1 cellular context compared by ENCODE assay signal in the genomic region with DNA sequence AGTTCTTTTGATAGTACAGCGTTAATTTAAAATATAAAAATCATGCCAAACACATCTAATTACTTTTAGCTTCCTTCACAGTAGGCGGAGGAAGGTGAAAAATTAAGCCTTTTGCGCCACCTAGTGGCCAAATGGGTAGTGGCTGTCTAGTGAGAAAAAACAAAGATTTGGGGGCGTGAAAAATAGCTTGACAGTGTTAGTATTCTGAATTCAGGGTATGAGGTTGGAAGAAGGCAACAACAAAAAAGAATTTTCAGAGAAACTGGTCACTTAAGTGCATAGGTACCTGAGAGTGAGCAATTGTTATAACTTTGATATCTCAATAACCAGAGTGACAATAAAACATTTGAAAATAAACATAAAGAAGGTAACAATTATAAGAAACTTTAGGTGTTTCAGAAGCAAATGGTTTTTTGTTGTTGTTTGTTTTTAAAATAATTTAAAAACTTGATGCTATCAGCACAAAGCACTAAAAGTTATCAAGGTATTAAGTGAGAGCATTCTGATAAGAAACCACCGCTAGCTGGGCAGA.
A peak's percentile ranks its signal among the peaks of the same experiment; 100 is the strongest.
TF ChIP-seq lines count a peak whose summit lies in the region.

No MANE protein-coding gene starts in this region.

TF ChIP-seq in HepG2, 621 proteins besides CTCF, POLR2A, EP300 and RAD21 (continued from another document and continues in another):
- TF ChIP-seq GMEB2 (CRISPR knock-in tag; IDR thresholded peaks at IDR 0.05; ENCODE audit: low read depth), result no peak
- TF ChIP-seq KLF16 (CRISPR knock-in tag; IDR thresholded peaks at IDR 0.05), result no peak
- TF ChIP-seq, protein P1, sequence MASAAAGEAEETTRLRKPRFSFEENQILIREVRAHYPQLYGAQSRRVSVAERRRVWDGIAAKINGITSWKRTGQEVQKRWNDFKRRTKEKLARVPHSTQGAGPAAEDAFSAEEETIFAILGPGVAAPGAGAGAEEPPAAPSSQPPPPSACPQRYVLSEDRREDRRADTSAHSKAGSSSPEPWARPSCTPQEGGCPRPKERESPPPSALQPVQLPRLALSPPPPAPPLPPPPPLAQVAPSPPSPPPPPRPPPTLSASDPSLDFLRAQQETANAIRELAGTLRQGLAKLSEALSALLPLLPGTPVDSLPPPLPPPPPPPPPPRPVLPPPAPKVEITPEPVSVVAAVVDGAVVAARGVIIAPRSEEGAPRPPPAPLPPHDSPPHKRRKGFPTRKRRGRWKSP (CRISPR knock-in tag; IDR thresholded peaks at IDR 0.05), result peak; percentile 66; the same call in 1 of the 2 replicates
- TF ChIP-seq DZIP1 (CRISPR knock-in tag; IDR thresholded peaks at IDR 0.05), result no peak
- TF ChIP-seq, protein P2, sequence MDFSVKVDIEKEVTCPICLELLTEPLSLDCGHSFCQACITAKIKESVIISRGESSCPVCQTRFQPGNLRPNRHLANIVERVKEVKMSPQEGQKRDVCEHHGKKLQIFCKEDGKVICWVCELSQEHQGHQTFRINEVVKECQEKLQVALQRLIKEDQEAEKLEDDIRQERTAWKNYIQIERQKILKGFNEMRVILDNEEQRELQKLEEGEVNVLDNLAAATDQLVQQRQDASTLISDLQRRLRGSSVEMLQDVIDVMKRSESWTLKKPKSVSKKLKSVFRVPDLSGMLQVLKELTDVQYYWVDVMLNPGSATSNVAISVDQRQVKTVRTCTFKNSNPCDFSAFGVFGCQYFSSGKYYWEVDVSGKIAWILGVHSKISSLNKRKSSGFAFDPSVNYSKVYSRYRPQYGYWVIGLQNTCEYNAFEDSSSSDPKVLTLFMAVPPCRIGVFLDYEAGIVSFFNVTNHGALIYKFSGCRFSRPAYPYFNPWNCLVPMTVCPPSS (IDR thresholded peaks at IDR 0.05), result no peak
- TF ChIP-seq NFKBIZ (CRISPR knock-in tag; IDR thresholded peaks at IDR 0.05), result no peak
- TF ChIP-seq ZNF782 (CRISPR knock-in tag; IDR thresholded peaks at IDR 0.05; ENCODE audit: borderline replicate concordance), result no peak
- TF ChIP-seq ZNF780A (CRISPR knock-in tag; IDR thresholded peaks at IDR 0.05), result no peak
- TF ChIP-seq ZNF614 (CRISPR knock-in tag; IDR thresholded peaks at IDR 0.05; ENCODE audit: borderline replicate concordance), result no peak
- no peak for TF ChIP-seq ZZZ3 (CRISPR knock-in tag; IDR thresholded peaks at IDR 0.05; ENCODE audit: borderline replicate concordance)
- no peak for TF ChIP-seq DDIT3 (CRISPR knock-in tag; IDR thresholded peaks at IDR 0.05)
- no peak for TF ChIP-seq ZNF296 (CRISPR knock-in tag; conservative IDR thresholded peaks at IDR 0.05)
- TF ChIP-seq SETDB1 (CRISPR knock-in tag; IDR thresholded peaks at IDR 0.05; ENCODE audit: borderline replicate concordance), result no peak
- no peak for TF ChIP-seq IRX3 (CRISPR knock-in tag; IDR thresholded peaks at IDR 0.05; ENCODE audit: borderline replicate concordance, low read depth)
- no peak for TF ChIP-seq ZNF44 (CRISPR knock-in tag; IDR thresholded peaks at IDR 0.05)
- no peak for TF ChIP-seq ZNF253 (CRISPR knock-in tag; IDR thresholded peaks at IDR 0.05; ENCODE audit: borderline replicate concordance)
- TF ChIP-seq TBP (CRISPR knock-in tag; IDR thresholded peaks at IDR 0.05), result no peak
- TF ChIP-seq SAP130 (CRISPR knock-in tag; IDR thresholded peaks at IDR 0.05; ENCODE audit: low read depth), result peak; percentile 27; the same call in 1 of the 2 replicates
- TF ChIP-seq HMGA1 (CRISPR knock-in tag; conservative IDR thresholded peaks at IDR 0.05), result no peak
- no peak for TF ChIP-seq NFIB (CRISPR knock-in tag; IDR thresholded peaks at IDR 0.05; ENCODE audit: borderline replicate concordance)
- TF ChIP-seq MEIS1 (CRISPR knock-in tag; IDR thresholded peaks at IDR 0.05; ENCODE audit: borderline replicate concordance), result no peak
- TF ChIP-seq, protein P3, sequence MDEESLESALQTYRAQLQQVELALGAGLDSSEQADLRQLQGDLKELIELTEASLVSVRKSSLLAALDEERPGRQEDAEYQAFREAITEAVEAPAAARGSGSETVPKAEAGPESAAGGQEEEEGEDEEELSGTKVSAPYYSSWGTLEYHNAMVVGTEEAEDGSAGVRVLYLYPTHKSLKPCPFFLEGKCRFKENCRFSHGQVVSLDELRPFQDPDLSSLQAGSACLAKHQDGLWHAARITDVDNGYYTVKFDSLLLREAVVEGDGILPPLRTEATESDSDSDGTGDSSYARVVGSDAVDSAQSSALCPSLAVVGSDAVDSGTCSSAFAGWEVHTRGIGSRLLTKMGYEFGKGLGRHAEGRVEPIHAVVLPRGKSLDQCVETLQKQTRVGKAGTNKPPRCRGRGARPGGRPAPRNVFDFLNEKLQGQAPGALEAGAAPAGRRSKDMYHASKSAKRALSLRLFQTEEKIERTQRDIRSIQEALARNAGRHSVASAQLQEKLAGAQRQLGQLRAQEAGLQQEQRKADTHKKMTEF (CRISPR knock-in tag; IDR thresholded peaks at IDR 0.05), result 0 out of 2 replicates have a peak, but pooled peaks have one; percentile 30
- TF ChIP-seq NR2C2 (CRISPR knock-in tag; IDR thresholded peaks at IDR 0.05; ENCODE audit: borderline replicate concordance), result no peak
- no peak for TF ChIP-seq ZNF589 (CRISPR knock-in tag; conservative IDR thresholded peaks at IDR 0.05)
- TF ChIP-seq, protein P4, sequence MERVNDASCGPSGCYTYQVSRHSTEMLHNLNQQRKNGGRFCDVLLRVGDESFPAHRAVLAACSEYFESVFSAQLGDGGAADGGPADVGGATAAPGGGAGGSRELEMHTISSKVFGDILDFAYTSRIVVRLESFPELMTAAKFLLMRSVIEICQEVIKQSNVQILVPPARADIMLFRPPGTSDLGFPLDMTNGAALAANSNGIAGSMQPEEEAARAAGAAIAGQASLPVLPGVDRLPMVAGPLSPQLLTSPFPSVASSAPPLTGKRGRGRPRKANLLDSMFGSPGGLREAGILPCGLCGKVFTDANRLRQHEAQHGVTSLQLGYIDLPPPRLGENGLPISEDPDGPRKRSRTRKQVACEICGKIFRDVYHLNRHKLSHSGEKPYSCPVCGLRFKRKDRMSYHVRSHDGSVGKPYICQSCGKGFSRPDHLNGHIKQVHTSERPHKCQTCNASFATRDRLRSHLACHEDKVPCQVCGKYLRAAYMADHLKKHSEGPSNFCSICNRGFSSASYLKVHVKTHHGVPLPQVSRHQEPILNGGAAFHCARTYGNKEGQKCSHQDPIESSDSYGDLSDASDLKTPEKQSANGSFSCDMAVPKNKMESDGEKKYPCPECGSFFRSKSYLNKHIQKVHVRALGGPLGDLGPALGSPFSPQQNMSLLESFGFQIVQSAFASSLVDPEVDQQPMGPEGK (CRISPR knock-in tag; IDR thresholded peaks at IDR 0.05), result no peak
- TF ChIP-seq KAT7 (CRISPR knock-in tag; IDR thresholded peaks at IDR 0.05; ENCODE audit: borderline replicate concordance), result no peak
- TF ChIP-seq, protein P5, sequence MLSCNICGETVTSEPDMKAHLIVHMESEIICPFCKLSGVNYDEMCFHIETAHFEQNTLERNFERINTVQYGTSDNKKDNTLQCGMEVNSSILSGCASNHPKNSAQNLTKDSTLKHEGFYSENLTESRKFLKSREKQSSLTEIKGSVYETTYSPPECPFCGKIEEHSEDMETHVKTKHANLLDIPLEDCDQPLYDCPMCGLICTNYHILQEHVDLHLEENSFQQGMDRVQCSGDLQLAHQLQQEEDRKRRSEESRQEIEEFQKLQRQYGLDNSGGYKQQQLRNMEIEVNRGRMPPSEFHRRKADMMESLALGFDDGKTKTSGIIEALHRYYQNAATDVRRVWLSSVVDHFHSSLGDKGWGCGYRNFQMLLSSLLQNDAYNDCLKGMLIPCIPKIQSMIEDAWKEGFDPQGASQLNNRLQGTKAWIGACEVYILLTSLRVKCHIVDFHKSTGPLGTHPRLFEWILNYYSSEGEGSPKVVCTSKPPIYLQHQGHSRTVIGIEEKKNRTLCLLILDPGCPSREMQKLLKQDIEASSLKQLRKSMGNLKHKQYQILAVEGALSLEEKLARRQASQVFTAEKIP (CRISPR knock-in tag; IDR thresholded peaks at IDR 0.05; ENCODE audit: borderline replicate concordance), result no peak
- 0 out of 2 replicates have a peak, but pooled peaks have one; percentile 11 for TF ChIP-seq DRAP1 (CRISPR knock-in tag; IDR thresholded peaks at IDR 0.05)
- no peak for TF ChIP-seq ZNF367 (CRISPR knock-in tag; IDR thresholded peaks at IDR 0.05; ENCODE audit: borderline replicate concordance)
- no peak for TF ChIP-seq CEBPB (IDR thresholded peaks at IDR 0.05; ENCODE audit: borderline replicate concordance, low read depth, low read length)
- TF ChIP-seq, protein P6, sequence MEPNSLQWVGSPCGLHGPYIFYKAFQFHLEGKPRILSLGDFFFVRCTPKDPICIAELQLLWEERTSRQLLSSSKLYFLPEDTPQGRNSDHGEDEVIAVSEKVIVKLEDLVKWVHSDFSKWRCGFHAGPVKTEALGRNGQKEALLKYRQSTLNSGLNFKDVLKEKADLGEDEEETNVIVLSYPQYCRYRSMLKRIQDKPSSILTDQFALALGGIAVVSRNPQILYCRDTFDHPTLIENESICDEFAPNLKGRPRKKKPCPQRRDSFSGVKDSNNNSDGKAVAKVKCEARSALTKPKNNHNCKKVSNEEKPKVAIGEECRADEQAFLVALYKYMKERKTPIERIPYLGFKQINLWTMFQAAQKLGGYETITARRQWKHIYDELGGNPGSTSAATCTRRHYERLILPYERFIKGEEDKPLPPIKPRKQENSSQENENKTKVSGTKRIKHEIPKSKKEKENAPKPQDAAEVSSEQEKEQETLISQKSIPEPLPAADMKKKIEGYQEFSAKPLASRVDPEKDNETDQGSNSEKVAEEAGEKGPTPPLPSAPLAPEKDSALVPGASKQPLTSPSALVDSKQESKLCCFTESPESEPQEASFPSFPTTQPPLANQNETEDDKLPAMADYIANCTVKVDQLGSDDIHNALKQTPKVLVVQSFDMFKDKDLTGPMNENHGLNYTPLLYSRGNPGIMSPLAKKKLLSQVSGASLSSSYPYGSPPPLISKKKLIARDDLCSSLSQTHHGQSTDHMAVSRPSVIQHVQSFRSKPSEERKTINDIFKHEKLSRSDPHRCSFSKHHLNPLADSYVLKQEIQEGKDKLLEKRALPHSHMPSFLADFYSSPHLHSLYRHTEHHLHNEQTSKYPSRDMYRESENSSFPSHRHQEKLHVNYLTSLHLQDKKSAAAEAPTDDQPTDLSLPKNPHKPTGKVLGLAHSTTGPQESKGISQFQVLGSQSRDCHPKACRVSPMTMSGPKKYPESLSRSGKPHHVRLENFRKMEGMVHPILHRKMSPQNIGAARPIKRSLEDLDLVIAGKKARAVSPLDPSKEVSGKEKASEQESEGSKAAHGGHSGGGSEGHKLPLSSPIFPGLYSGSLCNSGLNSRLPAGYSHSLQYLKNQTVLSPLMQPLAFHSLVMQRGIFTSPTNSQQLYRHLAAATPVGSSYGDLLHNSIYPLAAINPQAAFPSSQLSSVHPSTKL (CRISPR knock-in tag; IDR thresholded peaks at IDR 0.05), result 0 out of 2 replicates have a peak, but pooled peaks have one; percentile 20
